ENCODE assay signal across 8 cellular contexts in genomic region chr10:14648042-14648765, GRCh38.
A peak's percentile ranks its signal among the peaks of the same experiment; 100 is the strongest.
DNase-seq lines count a peak whose midpoint lies in the region; ATAC-seq and TF ChIP-seq lines count a peak whose summit lies in the region.

No MANE protein-coding gene starts in this region.

- peaks cover 1% of the 10 kb centered on the region for H3K36me3 Mint-ChIP-seq in activated naive CD8-positive, alpha-beta T cell treated with anti-CD3 and anti-CD28 coated beads for 36 hours

- no peaks in the 10 kb centered on the region for H3K27me3 Mint-ChIP-seq in activated naive CD8-positive, alpha-beta T cell treated with anti-CD3 and anti-CD28 coated beads for 36 hours

- peaks cover 54% of the 10 kb centered on the region for H3K4me1 Mint-ChIP-seq in activated naive CD8-positive, alpha-beta T cell treated with anti-CD3 and anti-CD28 coated beads for 36 hours

- DNase-seq in COR-L47 (lab: John Stamatoyannopoulos, UW) = peak; percentile 77
- peak; percentile 36 for DNase-seq in HT1080 (ENCODE audit: low read depth)
- peak; percentile 64 for DNase-seq in activated naive CD8-positive, alpha-beta T cell treated with anti-CD3 and anti-CD28 coated beads for 36 hours
- peak; percentile 72 for DNase-seq in left cardiac atrium
- peak; percentile 70 for DNase-seq in putamen (ENCODE audit: low spot score)
- DNase-seq in upper lobe of right lung = peak; percentile 63

- H3K27ac ChIP-seq in upper lobe of right lung = peak overlapping the region; percentile 80

- intact Hi-C loops in left cardiac atrium (cut with DNase I) = no loop called here
- intact Hi-C loops in upper lobe of right lung (cut with DNase I) = no loop called here

- no peaks in the 10 kb centered on the region for H3K9me3 ChIP-seq in upper lobe of right lung

- peaks cover 21% of the 10 kb centered on the region for H3K4me1 ChIP-seq in upper lobe of right lung

- H3K36me3 ChIP-seq in upper lobe of right lung = no peaks in the 10 kb centered on the region

- H3K9me3 Mint-ChIP-seq in activated naive CD8-positive, alpha-beta T cell treated with anti-CD3 and anti-CD28 coated beads for 36 hours = no peaks in the 10 kb centered on the region

- peak overlapping the region; percentile 14 for H3K4me3 ChIP-seq in upper lobe of right lung

- H3K27me3 ChIP-seq in upper lobe of right lung = no peaks in the 10 kb centered on the region

- no peak for TF ChIP-seq CTCF in upper lobe of right lung (IDR thresholded peaks at IDR 0.05)

- peak overlapping the region; percentile 97 for H3K27ac Mint-ChIP-seq in activated naive CD8-positive, alpha-beta T cell treated with anti-CD3 and anti-CD28 coated beads for 36 hours

- peak; percentile 94 for ATAC-seq in GM19468 (IDR thresholded peaks at IDR 0.05; ENCODE audit: extremely low read depth, unreplicated experiment)
- peak; percentile 88 for ATAC-seq in SK-N-SH treated with all-trans-retinoic acid at 6 μM for 48 hours
- peak; percentile 97 for ATAC-seq in left cardiac atrium
- peak; percentile 94 for ATAC-seq in upper lobe of right lung

- H3K4me3 Mint-ChIP-seq in activated naive CD8-positive, alpha-beta T cell treated with anti-CD3 and anti-CD28 coated beads for 36 hours = peak overlapping the region; percentile 80

TF ChIP-seq in SK-N-SH treated with all-trans-retinoic acid at 6 μM for 48 hours, 23 proteins besides CTCF, POLR2A, EP300 and RAD21:
- TF ChIP-seq RARB (CRISPR knock-in tag; IDR thresholded peaks at IDR 0.05) (no peak), ISL1 (CRISPR knock-in tag; IDR thresholded peaks at IDR 0.05) (peak; percentile 48), ARNTL (CRISPR knock-in tag; IDR thresholded peaks at IDR 0.05; ENCODE audit: borderline replicate concordance, low read depth) (no peak), SNAI2 (CRISPR knock-in tag; IDR thresholded peaks at IDR 0.05) (peak; percentile 75), CREB5 (CRISPR knock-in tag; IDR thresholded peaks at IDR 0.05; ENCODE audit: low read depth) (0 out of 2 replicates have a peak, but pooled peaks have one; percentile 7), ZFP3 (CRISPR knock-in tag; IDR thresholded peaks at IDR 0.05) (0 out of 2 replicates have a peak, but pooled peaks have one; percentile 30), ZNF8 (CRISPR knock-in tag; IDR thresholded peaks at IDR 0.05) (0 out of 2 replicates have a peak, but pooled peaks have one; percentile 10), GLIS3 (CRISPR knock-in tag; IDR thresholded peaks at IDR 0.05) (no peak)

Comparison
In these comparisons a context has a peak if more than half of its experiments do, and no peak if none do; other contexts are left out.
1. Peak in every context shown above with its lines: DNase-seq, ATAC-seq, H3K4me3 ChIP-seq and H3K27ac ChIP-seq.